In the genomic region with DNA sequence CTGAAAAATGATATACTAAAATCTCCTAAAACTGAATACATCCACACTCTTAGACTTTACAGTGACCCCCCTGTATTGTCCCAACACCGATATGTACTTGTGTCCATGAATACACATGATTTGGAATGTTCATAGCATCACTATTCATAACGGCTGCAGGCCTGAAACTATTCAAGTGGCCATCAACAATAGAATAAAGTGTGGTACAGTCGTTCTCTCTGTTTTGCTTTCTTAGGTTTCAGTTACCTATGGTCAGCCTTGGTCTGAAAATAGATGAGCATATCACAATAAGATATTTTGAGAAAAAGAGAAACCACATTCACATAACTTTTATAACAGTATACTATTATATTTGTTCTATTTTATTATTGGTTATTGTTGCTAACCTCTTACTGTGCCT, we compare ENCODE assay signal across 1 cellular context.
TF ChIP-seq lines count a peak whose summit lies in the region.

No MANE protein-coding gene starts in this region.

TF ChIP-seq in GM12878, 131 proteins besides CTCF, POLR2A, EP300 and RAD21 (continued from another document):
- TF ChIP-seq, protein P1, sequence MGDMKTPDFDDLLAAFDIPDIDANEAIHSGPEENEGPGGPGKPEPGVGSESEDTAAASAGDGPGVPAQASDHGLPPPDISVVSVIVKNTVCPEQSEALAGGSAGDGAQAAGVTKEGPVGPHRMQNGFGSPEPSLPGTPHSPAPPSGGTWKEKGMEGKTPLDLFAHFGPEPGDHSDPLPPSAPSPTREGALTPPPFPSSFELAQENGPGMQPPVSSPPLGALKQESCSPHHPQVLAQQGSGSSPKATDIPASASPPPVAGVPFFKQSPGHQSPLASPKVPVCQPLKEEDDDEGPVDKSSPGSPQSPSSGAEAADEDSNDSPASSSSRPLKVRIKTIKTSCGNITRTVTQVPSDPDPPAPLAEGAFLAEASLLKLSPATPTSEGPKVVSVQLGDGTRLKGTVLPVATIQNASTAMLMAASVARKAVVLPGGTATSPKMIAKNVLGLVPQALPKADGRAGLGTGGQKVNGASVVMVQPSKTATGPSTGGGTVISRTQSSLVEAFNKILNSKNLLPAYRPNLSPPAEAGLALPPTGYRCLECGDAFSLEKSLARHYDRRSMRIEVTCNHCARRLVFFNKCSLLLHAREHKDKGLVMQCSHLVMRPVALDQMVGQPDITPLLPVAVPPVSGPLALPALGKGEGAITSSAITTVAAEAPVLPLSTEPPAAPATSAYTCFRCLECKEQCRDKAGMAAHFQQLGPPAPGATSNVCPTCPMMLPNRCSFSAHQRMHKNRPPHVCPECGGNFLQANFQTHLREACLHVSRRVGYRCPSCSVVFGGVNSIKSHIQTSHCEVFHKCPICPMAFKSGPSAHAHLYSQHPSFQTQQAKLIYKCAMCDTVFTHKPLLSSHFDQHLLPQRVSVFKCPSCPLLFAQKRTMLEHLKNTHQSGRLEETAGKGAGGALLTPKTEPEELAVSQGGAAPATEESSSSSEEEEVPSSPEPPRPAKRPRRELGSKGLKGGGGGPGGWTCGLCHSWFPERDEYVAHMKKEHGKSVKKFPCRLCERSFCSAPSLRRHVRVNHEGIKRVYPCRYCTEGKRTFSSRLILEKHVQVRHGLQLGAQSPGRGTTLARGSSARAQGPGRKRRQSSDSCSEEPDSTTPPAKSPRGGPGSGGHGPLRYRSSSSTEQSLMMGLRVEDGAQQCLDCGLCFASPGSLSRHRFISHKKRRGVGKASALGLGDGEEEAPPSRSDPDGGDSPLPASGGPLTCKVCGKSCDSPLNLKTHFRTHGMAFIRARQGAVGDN (IDR thresholded peaks at IDR 0.05), result no peak
- TF ChIP-seq SMAD1 (IDR thresholded peaks at IDR 0.05; ENCODE audit: low read depth, partially characterized antibody), result no peak
- TF ChIP-seq NR2C2 (IDR thresholded peaks at IDR 0.05; ENCODE audit: borderline replicate concordance, control insufficient read depth, insufficient read length, low read depth), result no peak
- no peak for TF ChIP-seq MXI1 (IDR thresholded peaks at IDR 0.05; ENCODE audit: low read depth, low read length)
- TF ChIP-seq FOS (IDR thresholded peaks at IDR 0.05; ENCODE audit: borderline replicate concordance, extremely low read depth, insufficient read length), result no peak
- no peak for TF ChIP-seq NFXL1 (IDR thresholded peaks at IDR 0.05; ENCODE audit: borderline replicate concordance)
- TF ChIP-seq NFYA (IDR thresholded peaks at IDR 0.05; ENCODE audit: borderline replicate concordance, low read depth, low read length), result no peak
- TF ChIP-seq, protein P2, sequence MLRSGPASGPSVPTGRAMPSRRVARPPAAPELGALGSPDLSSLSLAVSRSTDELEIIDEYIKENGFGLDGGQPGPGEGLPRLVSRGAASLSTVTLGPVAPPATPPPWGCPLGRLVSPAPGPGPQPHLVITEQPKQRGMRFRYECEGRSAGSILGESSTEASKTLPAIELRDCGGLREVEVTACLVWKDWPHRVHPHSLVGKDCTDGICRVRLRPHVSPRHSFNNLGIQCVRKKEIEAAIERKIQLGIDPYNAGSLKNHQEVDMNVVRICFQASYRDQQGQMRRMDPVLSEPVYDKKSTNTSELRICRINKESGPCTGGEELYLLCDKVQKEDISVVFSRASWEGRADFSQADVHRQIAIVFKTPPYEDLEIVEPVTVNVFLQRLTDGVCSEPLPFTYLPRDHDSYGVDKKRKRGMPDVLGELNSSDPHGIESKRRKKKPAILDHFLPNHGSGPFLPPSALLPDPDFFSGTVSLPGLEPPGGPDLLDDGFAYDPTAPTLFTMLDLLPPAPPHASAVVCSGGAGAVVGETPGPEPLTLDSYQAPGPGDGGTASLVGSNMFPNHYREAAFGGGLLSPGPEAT (IDR thresholded peaks at IDR 0.05; ENCODE audit: low read depth), result no peak
- TF ChIP-seq PAX8 (IDR thresholded peaks at IDR 0.05), result no peak
- TF ChIP-seq EZH2 (IDR thresholded peaks at IDR 0.05; ENCODE audit: borderline replicate concordance, control insufficient read depth, low read depth, low read length), result no peak
- no peak for TF ChIP-seq NFIC (IDR thresholded peaks at IDR 0.05; ENCODE audit: low read depth, low read length)
- no peak for TF ChIP-seq POLR2AphosphoS5 (IDR thresholded peaks at IDR 0.05; ENCODE audit: low read length)
- no peak for TF ChIP-seq JUNB (IDR thresholded peaks at IDR 0.05)
- no peak for TF ChIP-seq TCF7 (IDR thresholded peaks at IDR 0.05; ENCODE audit: borderline replicate concordance)
